In genomic region chr10:49007128-49007527, GRCh38 we compare ENCODE assay signal across 20 cellular contexts.
"Had no signal": no experiment of that assay in that cellular context is flagged by ENCODE, and none has a peak within 500 bp of the region (broad histone marks: within the 10 kb centered on the region; RNA-seq: fewer than 3 reads in every experiment).

No MANE protein-coding gene starts in this region.

- H3K4me3 ChIP-seq: coronary artery, ovary, right lobe of liver, tibial artery, upper lobe of left lung, uterus had no signal

- H3K9me3 ChIP-seq: ovary, right lobe of liver, tibial artery, upper lobe of left lung, uterus had no signal

- DNase-seq: effector CD4-positive, alpha-beta T cell; endodermal cell; erythroblast; foreskin keratinocyte; head of caudate nucleus; hypothalamus; mesendoderm; naive B cell; nephron progenitor cell; ovary; right lobe of liver; stimulated activated CD4-positive, alpha-beta T cell treated with anti-CD3 and anti-CD28 coated beads, Interleukin-4, amount 100 ng/mL, for 1 hour; stimulated activated CD8-positive, alpha-beta memory T cell treated with anti-CD3 and anti-CD28 coated beads, Interleukin-4, amount 100 ng/mL, for 48 hours; tibial artery; upper lobe of left lung; uterus had no signal

- H3K27me3 Mint-ChIP-seq: stimulated activated naive CD8-positive, alpha-beta T cell treated with anti-CD3 and anti-CD28 coated beads, Interleukin-15, Interleukin-2, amounts not matched to agents 100 ng/mL and 50 ng/mL, for 24 hours had no signal

- H3K27ac ChIP-seq: coronary artery, foreskin keratinocyte, ovary, right lobe of liver, tibial artery, upper lobe of left lung, uterus had no signal

- H3K9me3 Mint-ChIP-seq: endodermal cell; stimulated activated effector memory CD8-positive, alpha-beta T cell treated with anti-CD3 and anti-CD28 coated beads, Interleukin-12 subunit alpha, Interleukin-12 subunit beta, amount 100 ng/mL, for 72 hours; stimulated activated naive CD8-positive, alpha-beta T cell treated with anti-CD3 and anti-CD28 coated beads, Interleukin-15, Interleukin-2, amounts not matched to agents 100 ng/mL and 50 ng/mL, for 24 hours had no signal

- H3K36me3 ChIP-seq: ovary, right lobe of liver, tibial artery, upper lobe of left lung, uterus had no signal

- H3K27ac Mint-ChIP-seq: endodermal cell; nephron progenitor cell; progenitor cell of endocrine pancreas; stimulated activated effector memory CD8-positive, alpha-beta T cell treated with anti-CD3 and anti-CD28 coated beads, Interleukin-12 subunit alpha, Interleukin-12 subunit beta, amount 100 ng/mL, for 72 hours; stimulated activated naive CD8-positive, alpha-beta T cell treated with anti-CD3 and anti-CD28 coated beads, Interleukin-15, Interleukin-2, amounts not matched to agents 100 ng/mL and 50 ng/mL, for 24 hours had no signal

- H3K36me3 Mint-ChIP-seq: naive B cell; stimulated activated effector memory CD8-positive, alpha-beta T cell treated with anti-CD3 and anti-CD28 coated beads, Interleukin-12 subunit alpha, Interleukin-12 subunit beta, amount 100 ng/mL, for 72 hours had no signal

- H3K4me1 Mint-ChIP-seq: endodermal cell; naive B cell; stimulated activated effector memory CD8-positive, alpha-beta T cell treated with anti-CD3 and anti-CD28 coated beads, Interleukin-12 subunit alpha, Interleukin-12 subunit beta, amount 100 ng/mL, for 72 hours had no signal

- H3K27me3 ChIP-seq: foreskin keratinocyte, ovary, right lobe of liver, tibial artery, upper lobe of left lung, uterus had no signal

- ATAC-seq: foreskin keratinocyte; right lobe of liver; stimulated activated effector memory CD8-positive, alpha-beta T cell treated with anti-CD3 and anti-CD28 coated beads, Interleukin-12 subunit alpha, Interleukin-12 subunit beta, amount 100 ng/mL, for 72 hours had no signal

- H3K4me1 ChIP-seq: foreskin keratinocyte, uterus had no signal

- H3K4me3 Mint-ChIP-seq: endodermal cell; naive B cell; stimulated activated effector memory CD8-positive, alpha-beta T cell treated with anti-CD3 and anti-CD28 coated beads, Interleukin-12 subunit alpha, Interleukin-12 subunit beta, amount 100 ng/mL, for 72 hours; stimulated activated naive CD8-positive, alpha-beta T cell treated with anti-CD3 and anti-CD28 coated beads, Interleukin-15, Interleukin-2, amounts not matched to agents 100 ng/mL and 50 ng/mL, for 24 hours had no signal
